24 cellular contexts compared by ENCODE assay signal in the genomic region with DNA sequence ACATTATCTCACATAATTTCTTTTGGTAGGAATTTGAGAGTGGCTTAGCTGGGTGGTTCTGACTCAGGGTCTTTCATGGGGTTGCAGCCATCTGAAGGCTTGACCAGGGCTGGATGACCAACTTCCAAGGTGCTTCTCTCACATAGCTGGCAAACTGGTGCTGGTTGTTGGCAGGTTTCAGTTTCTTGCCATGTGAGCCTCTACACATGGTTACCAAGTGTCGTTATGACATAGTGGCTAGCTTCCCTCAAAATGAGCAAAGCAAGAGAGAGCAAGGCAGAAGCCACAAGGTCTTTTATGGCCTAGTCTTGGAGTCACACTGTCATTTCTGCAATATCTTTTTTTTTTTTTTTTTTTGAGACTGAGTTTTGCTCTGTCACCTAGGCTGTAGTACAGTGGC.
"Had no signal": no experiment of that assay in that cellular context is flagged by ENCODE, and none has a peak within 500 bp of the region (broad histone marks: within the 10 kb centered on the region; RNA-seq: fewer than 3 reads in every experiment).

No MANE protein-coding gene starts in this region.

- ATAC-seq: naive thymus-derived CD8-positive, alpha-beta T cell; T-helper 17 cell had no signal

- H3K36me3 ChIP-seq: adrenal gland, breast epithelium, colonic mucosa, esophagus muscularis mucosa, left ventricle myocardium inferior, neural progenitor cell, spleen, suprapubic skin, tibial nerve had no signal

- H3K27me3 ChIP-seq: adrenal gland, breast epithelium, colonic mucosa, esophagus muscularis mucosa, neural progenitor cell, spleen, suprapubic skin, tibial nerve had no signal

- DNase-seq: activated CD4-positive, alpha-beta memory T cell treated with anti-CD3 and anti-CD28 coated beads, Interleukin-2, amount 10 ng/mL, durations not matched to agents 7 days and 5 days; activated CD4-positive, alpha-beta T cell treated with anti-CD3 and anti-CD28 coated beads for 48 hours; activated gamma-delta T cell treated with Interleukin-2 at 50 U/mL for 16 hours; adrenal gland; colonic mucosa; hypothalamus; left ventricle myocardium inferior; mammary epithelial cell; naive thymus-derived CD8-positive, alpha-beta T cell; posterior cingulate gyrus; spleen; stimulated activated CD4-positive, alpha-beta T cell treated with anti-CD3 and anti-CD28 coated beads, Interleukin-4, amount 100 ng/mL, for 1 hour; T-helper 17 cell had no signal

- H3K4me3 Mint-ChIP-seq: activated CD4-positive, alpha-beta memory T cell treated with anti-CD3 and anti-CD28 coated beads, Interleukin-2, amount 10 ng/mL, durations not matched to agents 7 days and 5 days; activated naive CD4-positive, alpha-beta T cell treated with anti-CD3 and anti-CD28 coated beads, Interleukin-2, amount 50 U/mL, for 24 hours; central memory CD8-positive, alpha-beta T cell; mesothelial cell of epicardium; naive thymus-derived CD8-positive, alpha-beta T cell; neural progenitor cell; stimulated activated naive CD8-positive, alpha-beta T cell treated with anti-CD3 and anti-CD28 coated beads, Interleukin-15, Interleukin-2, amounts not matched to agents 100 ng/mL and 50 ng/mL, for 24 hours; T-helper 17 cell had no signal

- H3K36me3 Mint-ChIP-seq: activated naive CD4-positive, alpha-beta T cell treated with anti-CD3 and anti-CD28 coated beads, Interleukin-2, amount 50 U/mL, for 24 hours; mesothelial cell of epicardium; naive thymus-derived CD8-positive, alpha-beta T cell; neural progenitor cell had no signal

- H3K27ac Mint-ChIP-seq: activated CD4-positive, alpha-beta memory T cell treated with anti-CD3 and anti-CD28 coated beads, Interleukin-2, amount 10 ng/mL, durations not matched to agents 7 days and 5 days; activated naive CD4-positive, alpha-beta T cell treated with anti-CD3 and anti-CD28 coated beads, Interleukin-2, amount 50 U/mL, for 24 hours; mesothelial cell of epicardium; neural progenitor cell; stimulated activated naive CD8-positive, alpha-beta T cell treated with anti-CD3 and anti-CD28 coated beads, Interleukin-15, Interleukin-2, amounts not matched to agents 100 ng/mL and 50 ng/mL, for 24 hours; T-helper 17 cell had no signal

- H3K9me3 ChIP-seq: adrenal gland, breast epithelium, colonic mucosa, esophagus muscularis mucosa, left ventricle myocardium inferior, spleen, suprapubic skin, tibial nerve had no signal

- FAIRE-seq: astrocyte, frontal cortex had no signal

- H3K9me3 Mint-ChIP-seq: activated CD4-positive, alpha-beta memory T cell treated with anti-CD3 and anti-CD28 coated beads, Interleukin-2, amount 10 ng/mL, durations not matched to agents 7 days and 5 days; activated naive CD4-positive, alpha-beta T cell treated with anti-CD3 and anti-CD28 coated beads, Interleukin-2, amount 50 U/mL, for 24 hours; central memory CD8-positive, alpha-beta T cell; mesothelial cell of epicardium; naive thymus-derived CD8-positive, alpha-beta T cell; neural progenitor cell; stimulated activated naive CD8-positive, alpha-beta T cell treated with anti-CD3 and anti-CD28 coated beads, Interleukin-15, Interleukin-2, amounts not matched to agents 100 ng/mL and 50 ng/mL, for 24 hours had no signal

- H3K27ac ChIP-seq: adrenal gland, breast epithelium, colonic mucosa, esophagus muscularis mucosa, left ventricle myocardium inferior, neural progenitor cell, spleen, suprapubic skin, tibial nerve had no signal

- H3K4me3 ChIP-seq: adrenal gland, breast epithelium, colonic mucosa, esophagus muscularis mucosa, left ventricle myocardium inferior, neural progenitor cell, spleen, suprapubic skin, tibial nerve had no signal

- H3K27me3 Mint-ChIP-seq: activated CD4-positive, alpha-beta memory T cell treated with anti-CD3 and anti-CD28 coated beads, Interleukin-2, amount 10 ng/mL, durations not matched to agents 7 days and 5 days; activated naive CD4-positive, alpha-beta T cell treated with anti-CD3 and anti-CD28 coated beads, Interleukin-2, amount 50 U/mL, for 24 hours; central memory CD8-positive, alpha-beta T cell; naive thymus-derived CD8-positive, alpha-beta T cell; stimulated activated naive CD8-positive, alpha-beta T cell treated with anti-CD3 and anti-CD28 coated beads, Interleukin-15, Interleukin-2, amounts not matched to agents 100 ng/mL and 50 ng/mL, for 24 hours; T-helper 17 cell had no signal
